1 cellular context compared by ENCODE assay signal in the genomic region with DNA sequence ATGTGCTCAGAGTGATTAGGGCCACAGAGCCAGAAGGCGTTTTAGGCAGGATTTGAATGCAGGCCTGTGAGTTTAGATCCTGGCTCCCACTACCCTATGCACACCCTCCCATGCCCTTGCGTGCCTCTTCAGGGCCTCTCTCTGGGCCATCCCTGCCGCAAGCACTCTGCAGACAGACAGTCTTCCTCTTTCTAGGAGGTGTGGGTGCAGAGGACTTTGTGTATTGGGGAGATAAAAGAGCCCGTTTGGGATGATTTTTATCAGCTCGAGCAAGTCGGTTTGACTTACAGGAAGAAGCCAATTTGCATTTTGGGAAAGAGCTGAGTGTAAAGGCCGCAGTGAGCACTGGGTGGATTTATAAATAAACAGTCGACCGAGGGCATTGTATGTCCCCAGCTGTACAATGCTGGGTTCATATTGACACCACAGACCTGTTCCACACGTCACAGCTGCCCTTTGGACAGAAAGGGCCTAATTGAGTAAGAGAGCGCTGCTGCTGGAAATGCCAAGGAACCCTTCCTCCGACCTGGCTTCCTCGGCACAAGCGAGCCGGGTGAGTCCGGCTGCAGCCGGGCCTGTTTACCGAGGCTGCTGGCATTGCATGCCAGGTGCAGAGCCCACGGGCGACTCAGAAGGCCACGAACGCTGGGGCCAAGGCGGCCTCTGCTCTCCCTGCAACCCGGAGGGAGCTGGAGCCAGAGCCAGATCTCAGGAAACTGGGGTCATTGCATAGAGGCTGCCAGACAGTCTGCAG.
TF ChIP-seq lines count a peak whose summit lies in the region.

No MANE protein-coding gene starts in this region.

TF ChIP-seq in HepG2, 621 proteins besides CTCF, POLR2A, EP300 and RAD21 (continued from another document and continues in another):
- TF ChIP-seq, protein P1, sequence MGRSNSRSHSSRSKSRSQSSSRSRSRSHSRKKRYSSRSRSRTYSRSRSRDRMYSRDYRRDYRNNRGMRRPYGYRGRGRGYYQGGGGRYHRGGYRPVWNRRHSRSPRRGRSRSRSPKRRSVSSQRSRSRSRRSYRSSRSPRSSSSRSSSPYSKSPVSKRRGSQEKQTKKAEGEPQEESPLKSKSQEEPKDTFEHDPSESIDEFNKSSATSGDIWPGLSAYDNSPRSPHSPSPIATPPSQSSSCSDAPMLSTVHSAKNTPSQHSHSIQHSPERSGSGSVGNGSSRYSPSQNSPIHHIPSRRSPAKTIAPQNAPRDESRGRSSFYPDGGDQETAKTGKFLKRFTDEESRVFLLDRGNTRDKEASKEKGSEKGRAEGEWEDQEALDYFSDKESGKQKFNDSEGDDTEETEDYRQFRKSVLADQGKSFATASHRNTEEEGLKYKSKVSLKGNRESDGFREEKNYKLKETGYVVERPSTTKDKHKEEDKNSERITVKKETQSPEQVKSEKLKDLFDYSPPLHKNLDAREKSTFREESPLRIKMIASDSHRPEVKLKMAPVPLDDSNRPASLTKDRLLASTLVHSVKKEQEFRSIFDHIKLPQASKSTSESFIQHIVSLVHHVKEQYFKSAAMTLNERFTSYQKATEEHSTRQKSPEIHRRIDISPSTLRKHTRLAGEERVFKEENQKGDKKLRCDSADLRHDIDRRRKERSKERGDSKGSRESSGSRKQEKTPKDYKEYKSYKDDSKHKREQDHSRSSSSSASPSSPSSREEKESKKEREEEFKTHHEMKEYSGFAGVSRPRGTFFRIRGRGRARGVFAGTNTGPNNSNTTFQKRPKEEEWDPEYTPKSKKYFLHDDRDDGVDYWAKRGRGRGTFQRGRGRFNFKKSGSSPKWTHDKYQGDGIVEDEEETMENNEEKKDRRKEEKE (IDR thresholded peaks at IDR 0.05), result no peak
- TF ChIP-seq ZNF607 (CRISPR knock-in tag; IDR thresholded peaks at IDR 0.05; ENCODE audit: borderline replicate concordance) (peak; percentile 76; the same call in 1 of the 2 replicates), ZNF33B (CRISPR knock-in tag; IDR thresholded peaks at IDR 0.05) (no peak), KDM5B (CRISPR knock-in tag; IDR thresholded peaks at IDR 0.05; ENCODE audit: borderline replicate concordance) (0 out of 2 replicates have a peak, but pooled peaks have one; percentile 50), ZNF788 (CRISPR knock-in tag; IDR thresholded peaks at IDR 0.05; ENCODE audit: borderline replicate concordance) (peak; percentile 15; the same call in 1 of the 2 replicates), PCBP2 (optimal IDR thresholded peaks at IDR 0.05; ENCODE audit: low read depth, low read length, poor library complexity, severe bottlenecking) (no peak), SALL2 (CRISPR knock-in tag; IDR thresholded peaks at IDR 0.05) (no peak), NKX3-1 (CRISPR knock-in tag; IDR thresholded peaks at IDR 0.05) (no peak), SIX1 (CRISPR knock-in tag; IDR thresholded peaks at IDR 0.05; ENCODE audit: borderline replicate concordance) (no peak; the same call in 1 of the 2 replicates), ZNF333 (CRISPR knock-in tag; IDR thresholded peaks at IDR 0.05; ENCODE audit: borderline replicate concordance) (no peak), HOXA5 (CRISPR knock-in tag; IDR thresholded peaks at IDR 0.05) (0 out of 2 replicates have a peak, but pooled peaks have one; percentile 79), ZNF468 (CRISPR knock-in tag; IDR thresholded peaks at IDR 0.05) (no peak), MYC (CRISPR knock-in tag; IDR thresholded peaks at IDR 0.05; ENCODE audit: borderline replicate concordance) (no peak; the same call in 1 of the 2 replicates), MTF1 (CRISPR knock-in tag; IDR thresholded peaks at IDR 0.05) (no peak; the same call in 1 of the 2 replicates), TBL1XR1 (IDR thresholded peaks at IDR 0.05; ENCODE audit: borderline replicate concordance, low read length, partially characterized antibody) (no peak), SSRP1 (CRISPR knock-in tag; IDR thresholded peaks at IDR 0.05) (no peak), ZFP90 (CRISPR knock-in tag; IDR thresholded peaks at IDR 0.05; ENCODE audit: borderline replicate concordance) (no peak; the same call in 1 of the 2 replicates), ZNF446 (CRISPR knock-in tag; IDR thresholded peaks at IDR 0.05) (no peak), ZNF451 (CRISPR knock-in tag; IDR thresholded peaks at IDR 0.05) (no peak), TBP (CRISPR knock-in tag; IDR thresholded peaks at IDR 0.05) (no peak), ZNF616 (CRISPR knock-in tag; IDR thresholded peaks at IDR 0.05; ENCODE audit: low read depth) (no peak), MAF1 (CRISPR knock-in tag; IDR thresholded peaks at IDR 0.05; ENCODE audit: borderline replicate concordance) (no peak), ZNF577 (CRISPR knock-in tag; IDR thresholded peaks at IDR 0.05; ENCODE audit: borderline replicate concordance, low read depth) (no peak), KLF16 (CRISPR knock-in tag; IDR thresholded peaks at IDR 0.05) (no peak), ZNF749 (CRISPR knock-in tag; IDR thresholded peaks at IDR 0.05; ENCODE audit: borderline replicate concordance) (no peak), RORA (CRISPR knock-in tag; IDR thresholded peaks at IDR 0.05) (no peak), BHLHE40 (IDR thresholded peaks at IDR 0.05; ENCODE audit: low read length) (no peak), KLF13 (CRISPR knock-in tag; IDR thresholded peaks at IDR 0.05) (no peak), CCDC6 (CRISPR knock-in tag; IDR thresholded peaks at IDR 0.05) (no peak), ZNF780A (CRISPR knock-in tag; IDR thresholded peaks at IDR 0.05) (no peak), ZNF652 (CRISPR knock-in tag; IDR thresholded peaks at IDR 0.05; ENCODE audit: borderline replicate concordance, low read depth) (no peak), HOXA9 (CRISPR knock-in tag; IDR thresholded peaks at IDR 0.05; ENCODE audit: borderline replicate concordance) (no peak), SRY (CRISPR knock-in tag; IDR thresholded peaks at IDR 0.05) (no peak)
- TF ChIP-seq, protein P2, sequence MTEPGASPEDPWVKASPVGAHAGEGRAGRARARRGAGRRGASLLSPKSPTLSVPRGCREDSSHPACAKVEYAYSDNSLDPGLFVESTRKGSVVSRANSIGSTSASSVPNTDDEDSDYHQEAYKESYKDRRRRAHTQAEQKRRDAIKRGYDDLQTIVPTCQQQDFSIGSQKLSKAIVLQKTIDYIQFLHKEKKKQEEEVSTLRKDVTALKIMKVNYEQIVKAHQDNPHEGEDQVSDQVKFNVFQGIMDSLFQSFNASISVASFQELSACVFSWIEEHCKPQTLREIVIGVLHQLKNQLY (CRISPR knock-in tag; IDR thresholded peaks at IDR 0.05), result peak; percentile 75; the same call in 1 of the 2 replicates
- TF ChIP-seq, protein P3, sequence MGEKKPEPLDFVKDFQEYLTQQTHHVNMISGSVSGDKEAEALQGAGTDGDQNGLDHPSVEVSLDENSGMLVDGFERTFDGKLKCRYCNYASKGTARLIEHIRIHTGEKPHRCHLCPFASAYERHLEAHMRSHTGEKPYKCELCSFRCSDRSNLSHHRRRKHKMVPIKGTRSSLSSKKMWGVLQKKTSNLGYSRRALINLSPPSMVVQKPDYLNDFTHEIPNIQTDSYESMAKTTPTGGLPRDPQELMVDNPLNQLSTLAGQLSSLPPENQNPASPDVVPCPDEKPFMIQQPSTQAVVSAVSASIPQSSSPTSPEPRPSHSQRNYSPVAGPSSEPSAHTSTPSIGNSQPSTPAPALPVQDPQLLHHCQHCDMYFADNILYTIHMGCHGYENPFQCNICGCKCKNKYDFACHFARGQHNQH (CRISPR knock-in tag; IDR thresholded peaks at IDR 0.05), result peak; percentile 98
- TF ChIP-seq, protein P4, sequence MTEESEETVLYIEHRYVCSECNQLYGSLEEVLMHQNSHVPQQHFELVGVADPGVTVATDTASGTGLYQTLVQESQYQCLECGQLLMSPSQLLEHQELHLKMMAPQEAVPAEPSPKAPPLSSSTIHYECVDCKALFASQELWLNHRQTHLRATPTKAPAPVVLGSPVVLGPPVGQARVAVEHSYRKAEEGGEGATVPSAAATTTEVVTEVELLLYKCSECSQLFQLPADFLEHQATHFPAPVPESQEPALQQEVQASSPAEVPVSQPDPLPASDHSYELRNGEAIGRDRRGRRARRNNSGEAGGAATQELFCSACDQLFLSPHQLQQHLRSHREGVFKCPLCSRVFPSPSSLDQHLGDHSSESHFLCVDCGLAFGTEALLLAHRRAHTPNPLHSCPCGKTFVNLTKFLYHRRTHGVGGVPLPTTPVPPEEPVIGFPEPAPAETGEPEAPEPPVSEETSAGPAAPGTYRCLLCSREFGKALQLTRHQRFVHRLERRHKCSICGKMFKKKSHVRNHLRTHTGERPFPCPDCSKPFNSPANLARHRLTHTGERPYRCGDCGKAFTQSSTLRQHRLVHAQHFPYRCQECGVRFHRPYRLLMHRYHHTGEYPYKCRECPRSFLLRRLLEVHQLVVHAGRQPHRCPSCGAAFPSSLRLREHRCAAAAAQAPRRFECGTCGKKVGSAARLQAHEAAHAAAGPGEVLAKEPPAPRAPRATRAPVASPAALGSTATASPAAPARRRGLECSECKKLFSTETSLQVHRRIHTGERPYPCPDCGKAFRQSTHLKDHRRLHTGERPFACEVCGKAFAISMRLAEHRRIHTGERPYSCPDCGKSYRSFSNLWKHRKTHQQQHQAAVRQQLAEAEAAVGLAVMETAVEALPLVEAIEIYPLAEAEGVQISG (CRISPR knock-in tag; IDR thresholded peaks at IDR 0.05), result peak; percentile 60; the same call in 1 of the 2 replicates
- TF ChIP-seq, protein P5, sequence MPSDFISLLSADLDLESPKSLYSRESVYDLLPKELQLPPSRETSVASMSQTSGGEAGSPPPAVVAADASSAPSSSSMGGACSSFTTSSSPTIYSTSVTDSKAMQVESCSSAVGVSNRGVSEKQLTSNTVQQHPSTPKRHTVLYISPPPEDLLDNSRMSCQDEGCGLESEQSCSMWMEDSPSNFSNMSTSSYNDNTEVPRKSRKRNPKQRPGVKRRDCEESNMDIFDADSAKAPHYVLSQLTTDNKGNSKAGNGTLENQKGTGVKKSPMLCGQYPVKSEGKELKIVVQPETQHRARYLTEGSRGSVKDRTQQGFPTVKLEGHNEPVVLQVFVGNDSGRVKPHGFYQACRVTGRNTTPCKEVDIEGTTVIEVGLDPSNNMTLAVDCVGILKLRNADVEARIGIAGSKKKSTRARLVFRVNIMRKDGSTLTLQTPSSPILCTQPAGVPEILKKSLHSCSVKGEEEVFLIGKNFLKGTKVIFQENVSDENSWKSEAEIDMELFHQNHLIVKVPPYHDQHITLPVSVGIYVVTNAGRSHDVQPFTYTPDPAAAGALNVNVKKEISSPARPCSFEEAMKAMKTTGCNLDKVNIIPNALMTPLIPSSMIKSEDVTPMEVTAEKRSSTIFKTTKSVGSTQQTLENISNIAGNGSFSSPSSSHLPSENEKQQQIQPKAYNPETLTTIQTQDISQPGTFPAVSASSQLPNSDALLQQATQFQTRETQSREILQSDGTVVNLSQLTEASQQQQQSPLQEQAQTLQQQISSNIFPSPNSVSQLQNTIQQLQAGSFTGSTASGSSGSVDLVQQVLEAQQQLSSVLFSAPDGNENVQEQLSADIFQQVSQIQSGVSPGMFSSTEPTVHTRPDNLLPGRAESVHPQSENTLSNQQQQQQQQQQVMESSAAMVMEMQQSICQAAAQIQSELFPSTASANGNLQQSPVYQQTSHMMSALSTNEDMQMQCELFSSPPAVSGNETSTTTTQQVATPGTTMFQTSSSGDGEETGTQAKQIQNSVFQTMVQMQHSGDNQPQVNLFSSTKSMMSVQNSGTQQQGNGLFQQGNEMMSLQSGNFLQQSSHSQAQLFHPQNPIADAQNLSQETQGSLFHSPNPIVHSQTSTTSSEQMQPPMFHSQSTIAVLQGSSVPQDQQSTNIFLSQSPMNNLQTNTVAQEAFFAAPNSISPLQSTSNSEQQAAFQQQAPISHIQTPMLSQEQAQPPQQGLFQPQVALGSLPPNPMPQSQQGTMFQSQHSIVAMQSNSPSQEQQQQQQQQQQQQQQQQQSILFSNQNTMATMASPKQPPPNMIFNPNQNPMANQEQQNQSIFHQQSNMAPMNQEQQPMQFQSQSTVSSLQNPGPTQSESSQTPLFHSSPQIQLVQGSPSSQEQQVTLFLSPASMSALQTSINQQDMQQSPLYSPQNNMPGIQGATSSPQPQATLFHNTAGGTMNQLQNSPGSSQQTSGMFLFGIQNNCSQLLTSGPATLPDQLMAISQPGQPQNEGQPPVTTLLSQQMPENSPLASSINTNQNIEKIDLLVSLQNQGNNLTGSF (CRISPR knock-in tag; IDR thresholded peaks at IDR 0.05), result no peak; the same call in 1 of the 2 replicates
- TF ChIP-seq, protein P6, sequence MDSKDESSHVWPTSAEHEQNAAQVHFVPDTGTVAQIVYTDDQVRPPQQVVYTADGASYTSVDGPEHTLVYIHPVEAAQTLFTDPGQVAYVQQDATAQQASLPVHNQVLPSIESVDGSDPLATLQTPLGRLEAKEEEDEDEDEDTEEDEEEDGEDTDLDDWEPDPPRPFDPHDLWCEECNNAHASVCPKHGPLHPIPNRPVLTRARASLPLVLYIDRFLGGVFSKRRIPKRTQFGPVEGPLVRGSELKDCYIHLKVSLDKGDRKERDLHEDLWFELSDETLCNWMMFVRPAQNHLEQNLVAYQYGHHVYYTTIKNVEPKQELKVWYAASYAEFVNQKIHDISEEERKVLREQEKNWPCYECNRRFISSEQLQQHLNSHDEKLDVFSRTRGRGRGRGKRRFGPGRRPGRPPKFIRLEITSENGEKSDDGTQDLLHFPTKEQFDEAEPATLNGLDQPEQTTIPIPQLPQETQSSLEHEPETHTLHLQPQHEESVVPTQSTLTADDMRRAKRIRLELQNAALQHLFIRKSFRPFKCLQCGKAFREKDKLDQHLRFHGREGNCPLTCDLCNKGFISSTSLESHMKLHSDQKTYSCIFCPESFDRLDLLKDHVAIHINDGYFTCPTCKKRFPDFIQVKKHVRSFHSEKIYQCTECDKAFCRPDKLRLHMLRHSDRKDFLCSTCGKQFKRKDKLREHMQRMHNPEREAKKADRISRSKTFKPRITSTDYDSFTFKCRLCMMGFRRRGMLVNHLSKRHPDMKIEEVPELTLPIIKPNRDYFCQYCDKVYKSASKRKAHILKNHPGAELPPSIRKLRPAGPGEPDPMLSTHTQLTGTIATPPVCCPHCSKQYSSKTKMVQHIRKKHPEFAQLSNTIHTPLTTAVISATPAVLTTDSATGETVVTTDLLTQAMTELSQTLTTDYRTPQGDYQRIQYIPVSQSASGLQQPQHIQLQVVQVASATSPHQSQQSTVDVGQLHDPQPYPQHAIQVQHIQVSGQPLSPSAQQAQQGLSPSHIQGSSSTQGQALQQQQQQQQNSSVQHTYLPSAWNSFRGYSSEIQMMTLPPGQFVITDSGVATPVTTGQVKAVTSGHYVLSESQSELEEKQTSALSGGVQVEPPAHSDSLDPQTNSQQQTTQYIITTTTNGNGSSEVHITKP (CRISPR knock-in tag; IDR thresholded peaks at IDR 0.05; ENCODE audit: low read depth), result no peak
- TF ChIP-seq, protein P7, sequence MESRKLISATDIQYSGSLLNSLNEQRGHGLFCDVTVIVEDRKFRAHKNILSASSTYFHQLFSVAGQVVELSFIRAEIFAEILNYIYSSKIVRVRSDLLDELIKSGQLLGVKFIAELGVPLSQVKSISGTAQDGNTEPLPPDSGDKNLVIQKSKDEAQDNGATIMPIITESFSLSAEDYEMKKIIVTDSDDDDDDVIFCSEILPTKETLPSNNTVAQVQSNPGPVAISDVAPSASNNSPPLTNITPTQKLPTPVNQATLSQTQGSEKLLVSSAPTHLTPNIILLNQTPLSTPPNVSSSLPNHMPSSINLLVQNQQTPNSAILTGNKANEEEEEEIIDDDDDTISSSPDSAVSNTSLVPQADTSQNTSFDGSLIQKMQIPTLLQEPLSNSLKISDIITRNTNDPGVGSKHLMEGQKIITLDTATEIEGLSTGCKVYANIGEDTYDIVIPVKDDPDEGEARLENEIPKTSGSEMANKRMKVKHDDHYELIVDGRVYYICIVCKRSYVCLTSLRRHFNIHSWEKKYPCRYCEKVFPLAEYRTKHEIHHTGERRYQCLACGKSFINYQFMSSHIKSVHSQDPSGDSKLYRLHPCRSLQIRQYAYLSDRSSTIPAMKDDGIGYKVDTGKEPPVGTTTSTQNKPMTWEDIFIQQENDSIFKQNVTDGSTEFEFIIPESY (CRISPR knock-in tag; IDR thresholded peaks at IDR 0.05), result peak; percentile 59; the same call in 1 of the 2 replicates
